ENCODE assay signal across 14 cellular contexts in the genomic region with DNA sequence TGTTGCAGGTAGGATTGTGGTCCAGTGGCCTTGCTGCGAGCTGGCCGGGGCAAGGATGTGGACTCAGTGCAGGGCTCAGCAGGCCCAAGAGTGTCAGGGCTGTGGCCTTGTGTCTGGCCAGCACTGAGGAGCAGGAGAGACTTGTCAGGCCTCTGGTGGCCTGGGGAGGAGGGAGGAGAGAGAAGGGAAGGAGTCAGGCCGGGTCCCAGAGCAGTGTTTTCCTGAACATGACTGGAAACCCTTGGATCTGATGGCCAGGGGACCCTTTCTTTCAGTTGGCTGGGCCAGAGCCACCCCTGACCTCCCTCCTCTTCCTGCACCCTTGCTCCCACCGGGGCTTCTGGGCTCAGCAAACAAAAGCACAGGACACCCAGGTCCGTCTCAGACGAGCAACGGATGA.
"Had no signal": no experiment of that assay in that cellular context is flagged by ENCODE, and none has a peak within 500 bp of the region (broad histone marks: within the 10 kb centered on the region; RNA-seq: fewer than 3 reads in every experiment).

No MANE protein-coding gene starts in this region.

- DNase-seq: activated CD4-positive, alpha-beta T cell treated with anti-CD3 and anti-CD28 coated beads for 48 hours; activated CD8-positive, alpha-beta memory T cell treated with anti-CD3 and anti-CD28 coated beads for 24 hours; activated CD8-positive, alpha-beta memory T cell treated with anti-CD3 and anti-CD28 coated beads, Interleukin-2, amount 50 U/mL, for 48 hours; activated gamma-delta T cell treated with Interleukin-2 at 50 U/mL for 16 hours; activated T-cell treated with anti-CD3 and anti-CD28 coated beads, Interleukin-2, amount 50 U/mL, for 48 hours; effector CD4-positive, alpha-beta T cell; gastrocnemius medialis; head of caudate nucleus; stimulated activated naive CD4-positive, alpha-beta T cell treated with Interleukin-2 at 50 U/mL for 16 hours; uterus had no signal

- H3K4me3 Mint-ChIP-seq: WTC11 had no signal

- H3K36me3 Mint-ChIP-seq: WTC11 had no signal

- H3K27ac Mint-ChIP-seq: WTC11 had no signal

- ATAC-seq: esophagus mucosa, gastrocnemius medialis, left lung, sciatic nerve, WTC11 had no signal

- H3K9me3 Mint-ChIP-seq: WTC11 had no signal
